In genomic region chr15:59185725-59186124, GRCh38 we compare ENCODE assay signal across 20 cellular contexts. TPM values are rescaled to one million over a fixed set of nuclear protein-coding genes. Genes with fewer than 3 reads are reported as not detected.
DNase-seq lines count a peak whose midpoint lies in the region; ATAC-seq and TF ChIP-seq lines count a peak whose summit lies in the region.
"Had no signal": no experiment of that assay in that cellular context is flagged by ENCODE, and none has a peak within 500 bp of the region (broad histone marks: within the 10 kb centered on the region; RNA-seq: fewer than 3 reads in every experiment).

No MANE protein-coding gene starts in this region.

- peaks cover 4% of the 10 kb centered on the region for H3K4me1 ChIP-seq in PC-3 (ENCODE audit: insufficient read depth, low read length)
- H3K4me1 ChIP-seq: body of pancreas, sigmoid colon had no signal

- BruUV-seq in PC-3 (replicated peaks; lab: Mats Ljungman, UMichigan), result no TSS peak

- H3F3A ChIP-seq in PC-3 (ENCODE audit: low read length, unreplicated experiment), result no peaks in the 10 kb centered on the region

- no peak overlapping the region for H2AFZ ChIP-seq in PC-3 (ENCODE audit: low read length)

- no peak for TF ChIP-seq POLR2A in erythroblast (IDR thresholded peaks at IDR 0.05; ENCODE audit: low read length)

- H3K36me3 ChIP-seq in PC-3 (ENCODE audit: low read depth, low read length), result peaks cover 25% of the 10 kb centered on the region

- DNase-seq in HFF-Myc (ENCODE audit: extremely low read depth, low read depth), result no peak
- DNase-seq in PC-3, result peak; percentile 24
- DNase-seq in erythroblast (lab: John Stamatoyannopoulos, UW), result peak; percentile 9 to 11
- DNase-seq in NCI-H2029 (lab: John Stamatoyannopoulos, UW), result no peak
- no peak for DNase-seq in GF-D8 (lab: John Stamatoyannopoulos, UW)
- DNase-seq in posterior cingulate gyrus, result no peak
- DNase-seq: activated gamma-delta T cell; AML-193; body of pancreas; effector CD8-positive, alpha-beta T cell; natural killer cell; NCI-H446 treated with DMSO at 0.1 percent for 48 hours; sigmoid colon; stimulated activated CD4-positive, alpha-beta T cell treated with anti-CD3 and anti-CD28 coated beads, Interleukin-4, amount 100 ng/mL, for 4 hours; T1000 had no signal

- no peak overlapping the region for H3K4me2 ChIP-seq in PC-3 (ENCODE audit: low read length)

- 0 out of 2 replicates have a peak, but pooled peaks have one; percentile 1 for TF ChIP-seq CTCF in 22Rv1 (IDR thresholded peaks at IDR 0.05)
- TF ChIP-seq CTCF in HFF-Myc (IDR thresholded peaks at IDR 0.05; ENCODE audit: low read depth, low read length, missing control alignments), result peak; percentile 25
- peak; percentile 39 for TF ChIP-seq CTCF in PC-3 (conservative IDR thresholded peaks at IDR 0.05; ENCODE audit: low read depth, low read length)

- CTCF ChIA-PET in PC-3 (lab: Charles Lee), result no interaction called here

- H3K9me3 ChIP-seq in PC-3 (ENCODE audit: low read length), result no peaks in the 10 kb centered on the region
- H3K9me3 ChIP-seq: body of pancreas had no signal

- no peak for ATAC-seq in PC-3
- ATAC-seq in HG03196 (IDR thresholded peaks at IDR 0.05; ENCODE audit: unreplicated experiment), result no peak
- ATAC-seq: body of pancreas; stimulated activated memory B cell treated with anti-CD40 and anti-IgM and Interleukin-4, amounts not matched to agents 10 μg/mL and 1 μg/mL and 100 μg/mL, for 72 hours had no signal

- H3K27ac ChIP-seq in 22Rv1 (no peak overlapping the region), PC-3 (ENCODE audit: low read length) (no peak overlapping the region)
- H3K27ac ChIP-seq: body of pancreas, sigmoid colon had no signal

- H3K9me2 ChIP-seq in PC-3 (replicated peaks; ENCODE audit: low read length), result no peaks in the 10 kb centered on the region

- no peaks in the 10 kb centered on the region for H3K27me3 ChIP-seq in PC-3 (ENCODE audit: low read length)
- H3K27me3 ChIP-seq: body of pancreas, sigmoid colon had no signal

- intact Hi-C loops in PC-3 (cut with micrococcal nuclease) (no loop called here), posterior cingulate gyrus (cut with DNase I) (no loop called here)

- H3K4me3 ChIP-seq in HFF-Myc (replicated peaks; ENCODE audit: low read depth, low read length), result no peak overlapping the region
- no peak overlapping the region for H3K4me3 ChIP-seq in PC-3 (ENCODE audit: low read length)
- H3K4me3 ChIP-seq: body of pancreas, sigmoid colon had no signal

- POLR2A ChIA-PET in PC-3 (lab: Charles Lee; ENCODE audit: unreplicated experiment), result no interaction called here

- H3K79me2 ChIP-seq in PC-3 (ENCODE audit: low read length), result 0 out of 2 replicates have a peak, but pooled peaks cover 5% of the 10 kb centered on the region

- no peaks in the 10 kb centered on the region for H4K20me1 ChIP-seq in PC-3 (ENCODE audit: low read length)

- no peak overlapping the region for H3K9ac ChIP-seq in PC-3 (ENCODE audit: low read length)

RNA-seq across cellular contexts. Expression of gene LDHAL6B, which starts 20.9 kb away (rescaled TPM):
- not detected in 2 replicates for total RNA-seq in PC-3 (2014; rRNA removed)
- total RNA-seq: body of pancreas, M059J, natural killer cell, sigmoid colon, urinary bladder had no signal

Comparison
In these comparisons a context has a peak if more than half of its experiments do, and no peak if none do; other contexts are left out.
1. DNase-seq: peak in PC-3 (single experiment) and erythroblast (2 of 2); none in HFF-Myc (single experiment), NCI-H2029 (single experiment), GF-D8 (single experiment) and posterior cingulate gyrus (0 of 10).
2. Peak in every context shown above with its lines, with median percentiles within 50 percentile points of each other: CTCF ChIP-seq.